ENCODE assay signal across 9 cellular contexts in genomic region chr11:126284829-126285228, GRCh38. TPM values are rescaled to one million over a fixed set of nuclear protein-coding genes. Genes with fewer than 3 reads are reported as not detected.
DNase-seq lines count a peak whose midpoint lies in the region; ATAC-seq, FAIRE-seq and TF ChIP-seq lines count a peak whose summit lies in the region.
"Had no signal": no experiment of that assay in that cellular context is flagged by ENCODE, and none has a peak within 500 bp of the region (broad histone marks: within the 10 kb centered on the region; RNA-seq: fewer than 3 reads in every experiment).

No MANE protein-coding gene starts in this region.

- H3K79me2 ChIP-seq in astrocyte (ENCODE audit: insufficient read depth, low read length) = peaks cover 7% of the 10 kb centered on the region

- H3K23ac ChIP-seq in neuronal stem cell (ENCODE audit: low read depth, low read length, poor library complexity) = no peak overlapping the region

- H2AFZ ChIP-seq in astrocyte (ENCODE audit: low read depth, low read length) (no peak overlapping the region), neuronal stem cell (ENCODE audit: low read length) (no peak overlapping the region)

- peak; percentile 67 for FAIRE-seq in astrocyte (lab: Jason Lieb, UNC)

- H2AK5ac ChIP-seq in neuronal stem cell (ENCODE audit: low read depth, low read length) = no peak overlapping the region

- H3K4me2 ChIP-seq in astrocyte (ENCODE audit: low read length) = peak overlapping the region; percentile 9
- H3K4me2 ChIP-seq in neuronal stem cell (ENCODE audit: insufficient read depth, low read length, poor library complexity, severe bottlenecking) = no peak overlapping the region

- H3K27me3 ChIP-seq in astrocyte (ENCODE audit: insufficient read depth, low read length) (no peaks in the 10 kb centered on the region), neuronal stem cell (ENCODE audit: control insufficient read depth in 3 of 3, insufficient read depth in 3 of 3, low read depth in 1 of 3, low read length in 3 of 3) (peaks cover 0 to 2% (median 0%) of the 10 kb centered on the region in 3 experiments)
- H3K27me3 ChIP-seq: cardiac muscle cell had no signal

- peak; percentile 94 for DNase-seq in Daoy (ENCODE audit: low read depth)
- peak; percentile 46 for DNase-seq in LNCaP clone FGC (ENCODE audit: low read depth)
- peak; percentile 69 for DNase-seq in T-helper 2 cell treated with Interferon-gamma antibody and Interleukin-4, amounts not matched to agents 5 μg/mL and 100 μg/mL, for 36 hours (ENCODE audit: low spot score)
- DNase-seq in astrocyte (ENCODE audit: low read depth) = peak; percentile 93
- DNase-seq in naive thymus-derived CD8-positive, alpha-beta T cell = peak; percentile 39 to 85 (median 64)
- DNase-seq in superior temporal gyrus (ENCODE audit: extremely low spot score) = peak; percentile 67
- DNase-seq in neuronal stem cell (ENCODE audit: low spot score) = no peak

- H3K18ac ChIP-seq in neuronal stem cell (ENCODE audit: low read length) = no peak overlapping the region

- no peaks in the 10 kb centered on the region for H3K36me3 ChIP-seq in astrocyte (ENCODE audit: insufficient read depth, low read length)
- peaks cover 2 to 16% of the 10 kb centered on the region in 2 donors for H3K36me3 ChIP-seq in neuronal stem cell (replicated peaks in 1 of 2; ENCODE audit: control insufficient read depth in 2 of 2, insufficient read depth in 2 of 2, low read length in 2 of 2)
- H3K36me3 ChIP-seq: cardiac muscle cell had no signal

- H3K4me1 ChIP-seq in astrocyte (ENCODE audit: insufficient read depth, low read length) = peaks cover 19% of the 10 kb centered on the region
- H3K4me1 ChIP-seq in neuronal stem cell (ENCODE audit: control insufficient read depth in 2 of 2, insufficient read depth in 1 of 2, low read depth in 1 of 2, low read length in 2 of 2) = peaks cover 5 to 7% of the 10 kb centered on the region in 2 donors

- WGBS in neuronal stem cell (ENCODE audit: extremely low coverage in 2 of 2, insufficient read length in 2 of 2, insufficient replicate concordance in 1 of 2), 2 donors = no CpG with 5 or more reads among the region's 6 CpGs

- H3K9me3 ChIP-seq in astrocyte (ENCODE audit: insufficient read depth, low read depth, low read length) (no peaks in the 10 kb centered on the region), neuronal stem cell (replicated peaks in 1 of 2; ENCODE audit: control insufficient read depth in 2 of 2, insufficient read depth in 1 of 2, low read depth in 1 of 2, low read length in 2 of 2) (peaks cover 0 to 6% of the 10 kb centered on the region in 2 donors)

- no peaks in the 10 kb centered on the region for H3K27me3 Mint-ChIP-seq in T-helper 2 cell treated with Interferon-gamma antibody and Interleukin-4, amounts not matched to agents 5 μg/mL and 100 μg/mL, for 36 hours (ENCODE audit: low read depth)
- no peaks in the 10 kb centered on the region for H3K27me3 Mint-ChIP-seq in astrocyte (ENCODE audit: low read depth, unreplicated experiment)
- no peaks in the 10 kb centered on the region for H3K27me3 Mint-ChIP-seq in naive thymus-derived CD8-positive, alpha-beta T cell

- H3K4ac ChIP-seq in neuronal stem cell (ENCODE audit: low read length) = no peak overlapping the region

- H2BK120ac ChIP-seq in neuronal stem cell (ENCODE audit: low read depth, low read length) = no peak overlapping the region

- H3K36me3 Mint-ChIP-seq in T-helper 2 cell treated with Interferon-gamma antibody and Interleukin-4, amounts not matched to agents 5 μg/mL and 100 μg/mL, for 36 hours (ENCODE audit: low read depth) = peaks cover 13% of the 10 kb centered on the region
- peaks cover 4% of the 10 kb centered on the region for H3K36me3 Mint-ChIP-seq in astrocyte (ENCODE audit: low read depth, unreplicated experiment)
- peaks cover 0 to 22% (median 0%) of the 10 kb centered on the region in 3 donors for H3K36me3 Mint-ChIP-seq in naive thymus-derived CD8-positive, alpha-beta T cell

- no peaks in the 10 kb centered on the region for H3K79me1 ChIP-seq in neuronal stem cell (ENCODE audit: low read depth, low read length)

- peaks cover 8% of the 10 kb centered on the region for H4K20me1 ChIP-seq in astrocyte (ENCODE audit: insufficient read depth, low read length)

- ATAC-seq in GM21576 (IDR thresholded peaks at IDR 0.05; ENCODE audit: unreplicated experiment) = peak; percentile 48
- ATAC-seq in naive thymus-derived CD8-positive, alpha-beta T cell = peak; percentile 22 to 24

- H4K8ac ChIP-seq in neuronal stem cell (ENCODE audit: low read depth, low read length) = no peak overlapping the region

- H4K91ac ChIP-seq in neuronal stem cell (ENCODE audit: low read depth, low read length, poor library complexity) = no peak overlapping the region

- no peak overlapping the region for H3K9ac ChIP-seq in astrocyte (ENCODE audit: low read length)
- H3K9ac ChIP-seq in neuronal stem cell (ENCODE audit: low read depth, low read length, poor library complexity) = no peak overlapping the region

- H3K9me3 Mint-ChIP-seq in T-helper 2 cell treated with Interferon-gamma antibody and Interleukin-4, amounts not matched to agents 5 μg/mL and 100 μg/mL, for 36 hours = no peaks in the 10 kb centered on the region
- peaks cover 2% of the 10 kb centered on the region for H3K9me3 Mint-ChIP-seq in astrocyte (ENCODE audit: unreplicated experiment)
- no peaks in the 10 kb centered on the region for H3K9me3 Mint-ChIP-seq in naive thymus-derived CD8-positive, alpha-beta T cell

- no peak overlapping the region for H2BK15ac ChIP-seq in neuronal stem cell (ENCODE audit: low read length)

- H3K4me3 ChIP-seq in LNCaP clone FGC (ENCODE audit: low read depth, low read length) (no peak overlapping the region), astrocyte (ENCODE audit: insufficient read depth, low read depth, low read length) (no peak overlapping the region), neuronal stem cell (ENCODE audit: low read length in 2 of 2) (no peak overlapping the region)
- H3K4me3 ChIP-seq: cardiac muscle cell had no signal

- TF ChIP-seq CTCF in LNCaP clone FGC (IDR thresholded peaks at IDR 0.05; ENCODE audit: control insufficient read depth, extremely low read depth, insufficient read depth) = no peak
- TF ChIP-seq CTCF in astrocyte (IDR thresholded peaks at IDR 0.05; ENCODE audit: insufficient read depth, low read depth, low read length) = no peak

- no peak overlapping the region for H2BK12ac ChIP-seq in neuronal stem cell (ENCODE audit: low read length)

- peak overlapping the region; percentile 50 for H3K4me3 Mint-ChIP-seq in T-helper 2 cell treated with Interferon-gamma antibody and Interleukin-4, amounts not matched to agents 5 μg/mL and 100 μg/mL, for 36 hours
- H3K4me3 Mint-ChIP-seq in astrocyte (ENCODE audit: unreplicated experiment) = no peak overlapping the region
- peak overlapping the region; percentile 51 to 100 (median 90) for H3K4me3 Mint-ChIP-seq in naive thymus-derived CD8-positive, alpha-beta T cell

- no peak overlapping the region for H3K27ac ChIP-seq in astrocyte (ENCODE audit: low read depth, low read length)
- H3K27ac ChIP-seq in neuronal stem cell (replicated peaks; ENCODE audit: low read length) = no peak overlapping the region
- H3K27ac ChIP-seq: cardiac muscle cell had no signal

- peak overlapping the region; percentile 19 for H3K27ac Mint-ChIP-seq in T-helper 2 cell treated with Interferon-gamma antibody and Interleukin-4, amounts not matched to agents 5 μg/mL and 100 μg/mL, for 36 hours
- no peak overlapping the region for H3K27ac Mint-ChIP-seq in astrocyte (ENCODE audit: unreplicated experiment)
- peak overlapping the region in 9 of 10 donors; percentile 4 to 98 (median 86) for H3K27ac Mint-ChIP-seq in naive thymus-derived CD8-positive, alpha-beta T cell

- POLR2A ChIA-PET in naive thymus-derived CD8-positive, alpha-beta T cell (lab: Charles Lee) = no interaction called here

- H2BK5ac ChIP-seq in neuronal stem cell (ENCODE audit: low read length) = no peak overlapping the region

- H3K14ac ChIP-seq in neuronal stem cell (ENCODE audit: low read length) = no peak overlapping the region

- H3K4me1 Mint-ChIP-seq in T-helper 2 cell treated with Interferon-gamma antibody and Interleukin-4, amounts not matched to agents 5 μg/mL and 100 μg/mL, for 36 hours (ENCODE audit: low read depth) = peaks cover 30% of the 10 kb centered on the region
- H3K4me1 Mint-ChIP-seq in astrocyte (ENCODE audit: low read depth, unreplicated experiment) = peaks cover 8% of the 10 kb centered on the region
- H3K4me1 Mint-ChIP-seq in naive thymus-derived CD8-positive, alpha-beta T cell = peaks cover 24 to 50% (median 45%) of the 10 kb centered on the region in 4 donors

RNA-seq across cellular contexts. Expression of gene TIRAP, which starts 1.9 kb away (rescaled TPM):
- 1.2 and 3.7 TPM in 2 replicates for total RNA-seq in Daoy (2014; rRNA removed; shearing (Covaris generic))
- total RNA-seq in astrocyte = 6.6 and 6.8 TPM in 2 replicates
- total RNA-seq in naive thymus-derived CD8-positive, alpha-beta T cell = 10 to 100 TPM; 19.0 to 22.1 TPM
- polyA plus RNA-seq in naive thymus-derived CD8-positive, alpha-beta T cell = 10 to 100 TPM in 1 of 3 donors, 1 to 10 TPM in 2; 7.4 to 11.6 (median 8.3) TPM
- 4.2 TPM for polyA plus RNA-seq in neuronal stem cell (2013, experiment 1 of 2)
- 4.2 TPM for polyA plus RNA-seq in neuronal stem cell (2013, experiment 2 of 2)

RNA-seq across cellular contexts. Expression of gene FOXRED1, which starts 15.9 kb away (rescaled TPM):
- total RNA-seq in Daoy (2014; rRNA removed; shearing (Covaris generic)) = 36.4 and 38.1 TPM in 2 replicates
- total RNA-seq in astrocyte = 15.4 and 16.3 TPM in 2 replicates
- 10 to 100 TPM; 35.5 to 44.2 TPM for total RNA-seq in naive thymus-derived CD8-positive, alpha-beta T cell
- 10 to 100 TPM; 23.5 to 28.7 (median 28.3) TPM for polyA plus RNA-seq in naive thymus-derived CD8-positive, alpha-beta T cell
- 23.1 TPM for polyA plus RNA-seq in neuronal stem cell (2013, experiment 1 of 2)
- 23.5 TPM for polyA plus RNA-seq in neuronal stem cell (2013, experiment 2 of 2)

RNA-seq across cellular contexts. Expression of gene SRPRA, which starts 16.1 kb away (rescaled TPM):
- 101 and 102 TPM in 2 replicates for total RNA-seq in Daoy (2014; rRNA removed; shearing (Covaris generic))
- total RNA-seq in astrocyte = 74.6 and 83.1 TPM in 2 replicates
- 100 to 1,000 TPM; 156 to 160 TPM for total RNA-seq in naive thymus-derived CD8-positive, alpha-beta T cell
- polyA plus RNA-seq in naive thymus-derived CD8-positive, alpha-beta T cell = 100 to 1,000 TPM in 1 of 3 donors, 10 to 100 TPM in 2; 92.3 to 134 (median 95.7) TPM
- polyA plus RNA-seq in neuronal stem cell (2013, experiment 1 of 2) = 34.6 TPM
- 34.7 TPM for polyA plus RNA-seq in neuronal stem cell (2013, experiment 2 of 2)

RNA-seq across cellular contexts. Expression of gene DCPS, which starts 19.0 kb away (rescaled TPM):
- 15.9 and 19.3 TPM in 2 replicates for total RNA-seq in Daoy (2014; rRNA removed; shearing (Covaris generic))
- total RNA-seq in astrocyte = 11.3 and 14.0 TPM in 2 replicates
- total RNA-seq in naive thymus-derived CD8-positive, alpha-beta T cell = 10 to 100 TPM; 13.9 to 17.4 TPM
- 10 to 100 TPM; 36.7 to 47.2 (median 37.3) TPM for polyA plus RNA-seq in naive thymus-derived CD8-positive, alpha-beta T cell
- 21.3 TPM for polyA plus RNA-seq in neuronal stem cell (2013, experiment 1 of 2)
- 21.8 TPM for polyA plus RNA-seq in neuronal stem cell (2013, experiment 2 of 2)
